ENCODE assay signal across 8 cellular contexts in genomic region chr22:43385770-43386641, GRCh38. TPM values are rescaled to one million over a fixed set of nuclear protein-coding genes. Genes with fewer than 3 reads are reported as not detected.
A peak's percentile ranks its signal among the peaks of the same experiment; 100 is the strongest.
DNase-seq lines count a peak whose midpoint lies in the region; TF ChIP-seq lines count a peak whose summit lies in the region.

No MANE protein-coding gene starts in this region.

- POLR2A ChIA-PET in SK-N-SH (lab: Yijun Ruan, JAX), result no interaction called here

- H3K36me3 ChIP-seq in SK-N-SH (replicated peaks in 1 of 2; ENCODE audit: control insufficient read depth in 1 of 2, insufficient read depth in 2 of 2, low read length in 1 of 2) (no peaks in the 10 kb centered on the region), ovary (no peaks in the 10 kb centered on the region), tibial artery (no peaks in the 10 kb centered on the region)

- H3K4me1 ChIP-seq in SK-N-SH (ENCODE audit: control insufficient read depth in 1 of 2, insufficient read depth in 2 of 2, low read depth in 1 of 2, low read length in 1 of 2) (no peaks in the 10 kb centered on the region; a peak in 1 of 4 replicates), ovary (ENCODE audit: insufficient read depth) (peaks cover 5% of the 10 kb centered on the region), tibial artery (peaks cover 0 to 4% (median 3%) of the 10 kb centered on the region in 4 donors)

- TF ChIP-seq EP300 in SK-N-SH (IDR thresholded peaks at IDR 0.05; ENCODE audit: borderline replicate concordance in 1 of 2, low read depth in 1 of 2, low read length in 1 of 2) (no peak), ovary (IDR thresholded peaks at IDR 0.05) (no peak)

- H3K9me3 ChIP-seq in SK-N-SH (no peaks in the 10 kb centered on the region), ovary (no peaks in the 10 kb centered on the region), tibial artery (no peaks in the 10 kb centered on the region)

- DNase-seq in GM12865 (ENCODE audit: low read depth), result peak; percentile 87
- DNase-seq in LoVo (ENCODE audit: low spot score), result peak; percentile 73
- DNase-seq in SK-N-SH, result peak; percentile 80
- peak; percentile 29 to 60 (median 42) for DNase-seq in activated naive CD4-positive, alpha-beta T cell (lab: John Stamatoyannopoulos, UW)
- DNase-seq in germinal center (ENCODE audit: low spot score), result peak; percentile 83
- DNase-seq in ovary, result peak; percentile 80 to 93 (median 84)
- peak; percentile 65 to 81 for DNase-seq in tibial artery
- DNase-seq in OCI-M2 (lab: John Stamatoyannopoulos, UW; ENCODE audit: unreplicated experiment), result no peak

- no peaks in the 10 kb centered on the region for H3K79me2 ChIP-seq in SK-N-SH (ENCODE audit: insufficient read depth)

- CTCF ChIA-PET in SK-N-SH (lab: Yijun Ruan, JAX), result interaction anchor here (0.6 to 3.7 kb wide), 20 partner anchors 12 to 463 kb away, joined by 3 to 25 read pairs (median 4); no protein-coding TSS in a partner anchor

- TF ChIP-seq CTCF in GM12865 (IDR thresholded peaks at IDR 0.05; ENCODE audit: insufficient read depth, low read depth, low read length, missing control alignments), result peak; percentile 91
- TF ChIP-seq CTCF in SK-N-SH (IDR thresholded peaks at IDR 0.05), result peak; percentile 64
- peak; percentile 92 to 96 (median 93) for TF ChIP-seq CTCF in ovary (IDR thresholded peaks at IDR 0.05)
- TF ChIP-seq CTCF in tibial artery (IDR thresholded peaks at IDR 0.05), result peak; percentile 86 to 92

- H3K4me2 ChIP-seq in SK-N-SH, result no peak overlapping the region

- no peak overlapping the region for H3K9ac ChIP-seq in SK-N-SH

- TF ChIP-seq POLR2A in ovary (IDR thresholded peaks at IDR 0.05), result no peak

- intact Hi-C loops in ovary (cut with DNase I), result loop anchor here (2.0 to 10.0 kb wide), 6 partner anchors 109 to 501 kb away; no protein-coding TSS in a partner anchor
- intact Hi-C loops in tibial artery (cut with DNase I; ENCODE audit: low total_unique reads), result loop anchor here (5.0 to 10.0 kb wide), 2 partner anchors 154 to 1239 kb away; no protein-coding TSS in a partner anchor

- H3K27me3 ChIP-seq in SK-N-SH (ENCODE audit: insufficient read depth) (no peaks in the 10 kb centered on the region), ovary (no peaks in the 10 kb centered on the region), tibial artery (peaks cover 0 to 43% of the 10 kb centered on the region in 2 donors)

- peak; percentile 90 for TF ChIP-seq RAD21 in SK-N-SH (IDR thresholded peaks at IDR 0.05; ENCODE audit: low read length)

- no peak overlapping the region for H3K27ac ChIP-seq in SK-N-SH (ENCODE audit: low read depth in 2 of 2, low read length in 1 of 2)
- no peak overlapping the region for H3K27ac ChIP-seq in ovary
- H3K27ac ChIP-seq in tibial artery, result no peak overlapping the region

- no peaks in the 10 kb centered on the region for H3F3A ChIP-seq in SK-N-SH (replicated peaks; ENCODE audit: insufficient read depth)

- H2AFZ ChIP-seq in SK-N-SH (ENCODE audit: low read depth), result no peak overlapping the region

- H3K4me3 ChIP-seq in GM12865 (ENCODE audit: low read depth, low read length) (no peak overlapping the region), SK-N-SH (ENCODE audit: low read depth in 2 of 2, low read length in 1 of 2) (peak overlapping the region in 1 of 2 experiments; percentile 55; a peak in 2 of 4 replicates), ovary (no peak overlapping the region), tibial artery (no peak overlapping the region)

- no peaks in the 10 kb centered on the region for H3K9me2 ChIP-seq in SK-N-SH

- no peaks in the 10 kb centered on the region for H4K20me1 ChIP-seq in SK-N-SH (ENCODE audit: insufficient read depth)

- WGBS in SK-N-SH (ENCODE audit: low lambda C conversion rate), result 21% methylated on average over 3 of the region's 20 CpGs
- WGBS in ovary, 3 donors, result 6 to 7% (median 7%) methylated on average over 20 of the region's 20 CpGs

TF ChIP-seq in SK-N-SH, 30 proteins besides CTCF, POLR2A, EP300 and RAD21:
- TF ChIP-seq SMC3 (IDR thresholded peaks at IDR 0.05; ENCODE audit: low read depth, low read length) (peak; percentile 83), TAF1 (IDR thresholded peaks at IDR 0.05; ENCODE audit: borderline replicate concordance, low read depth, low read length) (no peak)

RNA-seq across cellular contexts. Expression of gene MPPED1, which starts 25.8 kb away (rescaled TPM):
- 0.03 and 0.05 TPM in 2 replicates for polyA plus RNA-seq in SK-N-SH (2012; rRNA removed)
- polyA plus RNA-seq in SK-N-SH (2012; cell fraction: cytosol; rRNA removed), result 0.01 TPM in 1 of 2 replicates, not detected in the other
- polyA plus RNA-seq in SK-N-SH (2012; cell fraction: nucleus; rRNA removed), result 0.06 and 0.07 TPM in 2 replicates
- total RNA-seq in ovary, result 1 to 10 TPM in 5 of 7 donors, under 1 TPM in 2; 0.46 to 4.1 (median 2.9) TPM
- polyA plus RNA-seq in ovary, result 1 to 10 TPM in 1 of 2 donors, under 1 TPM in 1; 0.45 to 1.3 TPM

RNA-seq across cellular contexts. Expression of gene SCUBE1, which starts 42.8 kb away (rescaled TPM):
- polyA plus RNA-seq in SK-N-SH (2012; rRNA removed), result 0.06 and 0.56 TPM in 2 replicates
- polyA plus RNA-seq in SK-N-SH (2012; cell fraction: cytosol; rRNA removed), result 0.15 and 0.22 TPM in 2 replicates
- 0.24 and 0.47 TPM in 2 replicates for polyA plus RNA-seq in SK-N-SH (2012; cell fraction: nucleus; rRNA removed)
- total RNA-seq in ovary, result 100 to 1,000 TPM in 4 of 7 donors, 10 to 100 TPM in 1, 1 to 10 TPM in 2; 5.5 to 202 (median 101) TPM
- polyA plus RNA-seq in ovary, result 10 to 100 TPM; 11.1 to 20.1 TPM

Comparison
In these comparisons a context has a peak if more than half of its experiments do, and no peak if none do; other contexts are left out.
1. RNA of gene SCUBE1, which starts 42.8 kb away (polyA plus RNA-seq): 11.1 to 20.1 TPM in ovary; 0.06 to 0.56 TPM in SK-N-SH; every median in the first group is over 4 times any median in the second.
2. Peak in every context shown above with its lines, with median percentiles within 50 percentile points of each other: CTCF ChIP-seq.